In the genomic region with DNA sequence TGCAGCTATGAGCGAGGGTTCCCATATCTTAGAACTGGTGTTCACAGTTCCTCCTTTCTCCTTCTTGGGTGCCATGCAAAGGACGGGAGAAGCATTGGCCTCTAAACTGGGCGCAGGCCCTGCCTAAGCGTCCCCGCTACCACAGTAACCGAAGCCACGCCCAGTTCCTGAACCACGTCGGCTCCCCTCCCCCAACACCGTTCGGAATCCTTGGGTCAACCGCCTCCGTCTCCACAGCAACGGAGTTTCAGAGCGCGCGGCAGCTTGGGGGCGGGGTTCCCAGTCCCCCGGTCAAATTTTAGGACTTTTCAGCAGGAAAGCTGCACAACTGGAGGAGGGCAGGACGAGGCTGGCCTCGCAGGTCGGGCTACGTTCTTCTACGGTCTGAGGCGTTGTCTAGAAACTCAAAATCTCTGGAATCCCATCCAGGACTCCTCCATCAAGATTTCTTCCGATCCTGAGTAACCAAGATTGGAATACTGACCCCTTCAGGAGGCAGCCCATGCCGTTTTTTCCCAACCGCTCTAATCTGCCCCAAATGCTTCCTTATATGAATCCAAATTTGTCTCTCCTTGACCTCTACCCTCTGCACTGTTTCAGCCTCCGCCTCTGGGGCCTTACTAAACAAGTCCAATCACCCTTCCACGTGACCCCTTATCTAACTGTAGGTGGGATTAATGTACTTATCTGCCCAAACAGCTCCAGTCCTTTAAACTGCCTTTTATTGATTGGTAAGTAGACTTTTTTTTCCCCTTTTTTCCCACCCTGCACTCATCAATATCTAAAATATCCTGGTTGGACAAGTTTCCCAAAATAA, we compare ENCODE assay signal across 1 cellular context.
TF ChIP-seq lines count a peak whose summit lies in the region.

TSS of gene SPAG17 (minus strand) at position 146 of the 817 bp plus-strand sequence. CDS start at position 75, 71 bp downstream.

TF ChIP-seq in K562, 482 proteins besides CTCF, POLR2A, EP300 and RAD21 (continued from another document):
- peak; percentile 84 for TF ChIP-seq CUX1 (CRISPR knock-in tag; IDR thresholded peaks at IDR 0.05)
- TF ChIP-seq TRIM24 (IDR thresholded peaks at IDR 0.05): peak in 1 of 2 experiments; percentile 41; a peak in 1 of 4 replicates
TF ChIP-seq in K562: peak in this region for 80.
